Comparison of ENCODE assay signal across 9 cellular contexts in genomic region chr1:215402147-215402546, GRCh38.
"Had no signal": no experiment of that assay in that cellular context is flagged by ENCODE, and none has a peak within 500 bp of the region (broad histone marks: within the 10 kb centered on the region; RNA-seq: fewer than 3 reads in every experiment).

No MANE protein-coding gene starts in this region.

- H3K4me2 ChIP-seq: GM23338 had no signal

- H2AFZ ChIP-seq: GM23338 had no signal

- ATAC-seq: GM23338, K562 had no signal

- FAIRE-seq: H1, H54, K562 had no signal

- H3K4me3 ChIP-seq: GM23338, K562 had no signal

- DNase-seq: H9, HCEC 1CT, HFFc6, IMR-90, KG1 had no signal
